1 cellular context compared by ENCODE assay signal in the genomic region with DNA sequence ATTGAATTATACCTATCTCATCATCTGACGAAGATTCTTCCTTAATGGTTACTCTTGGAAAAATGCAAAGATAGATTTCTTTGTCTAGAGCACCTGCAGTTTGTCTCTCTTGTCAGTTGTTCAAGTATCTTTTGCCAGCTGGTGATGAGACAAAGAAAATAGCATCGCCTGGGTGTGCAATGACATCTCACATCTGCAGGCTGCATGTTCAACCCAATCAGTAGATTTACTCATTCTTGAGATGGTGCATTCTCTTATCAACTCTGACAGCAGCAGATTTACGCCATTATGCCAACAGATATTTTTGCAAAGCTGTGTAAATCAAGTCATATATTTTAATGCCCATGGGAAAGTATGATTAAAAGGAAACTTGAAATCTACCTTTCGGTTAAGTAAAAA.
TF ChIP-seq lines count a peak whose summit lies in the region.

No MANE protein-coding gene starts in this region.

TF ChIP-seq in SK-N-SH, 30 proteins besides CTCF, POLR2A, EP300 and RAD21 (continued from another document):
- TF ChIP-seq, protein P1, sequence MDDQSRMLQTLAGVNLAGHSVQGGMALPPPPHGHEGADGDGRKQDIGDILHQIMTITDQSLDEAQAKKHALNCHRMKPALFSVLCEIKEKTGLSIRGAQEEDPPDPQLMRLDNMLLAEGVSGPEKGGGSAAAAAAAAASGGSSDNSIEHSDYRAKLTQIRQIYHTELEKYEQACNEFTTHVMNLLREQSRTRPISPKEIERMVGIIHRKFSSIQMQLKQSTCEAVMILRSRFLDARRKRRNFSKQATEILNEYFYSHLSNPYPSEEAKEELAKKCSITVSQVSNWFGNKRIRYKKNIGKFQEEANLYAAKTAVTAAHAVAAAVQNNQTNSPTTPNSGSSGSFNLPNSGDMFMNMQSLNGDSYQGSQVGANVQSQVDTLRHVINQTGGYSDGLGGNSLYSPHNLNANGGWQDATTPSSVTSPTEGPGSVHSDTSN (IDR thresholded peaks at IDR 0.05): peak; percentile 76
- TF ChIP-seq, protein P2, sequence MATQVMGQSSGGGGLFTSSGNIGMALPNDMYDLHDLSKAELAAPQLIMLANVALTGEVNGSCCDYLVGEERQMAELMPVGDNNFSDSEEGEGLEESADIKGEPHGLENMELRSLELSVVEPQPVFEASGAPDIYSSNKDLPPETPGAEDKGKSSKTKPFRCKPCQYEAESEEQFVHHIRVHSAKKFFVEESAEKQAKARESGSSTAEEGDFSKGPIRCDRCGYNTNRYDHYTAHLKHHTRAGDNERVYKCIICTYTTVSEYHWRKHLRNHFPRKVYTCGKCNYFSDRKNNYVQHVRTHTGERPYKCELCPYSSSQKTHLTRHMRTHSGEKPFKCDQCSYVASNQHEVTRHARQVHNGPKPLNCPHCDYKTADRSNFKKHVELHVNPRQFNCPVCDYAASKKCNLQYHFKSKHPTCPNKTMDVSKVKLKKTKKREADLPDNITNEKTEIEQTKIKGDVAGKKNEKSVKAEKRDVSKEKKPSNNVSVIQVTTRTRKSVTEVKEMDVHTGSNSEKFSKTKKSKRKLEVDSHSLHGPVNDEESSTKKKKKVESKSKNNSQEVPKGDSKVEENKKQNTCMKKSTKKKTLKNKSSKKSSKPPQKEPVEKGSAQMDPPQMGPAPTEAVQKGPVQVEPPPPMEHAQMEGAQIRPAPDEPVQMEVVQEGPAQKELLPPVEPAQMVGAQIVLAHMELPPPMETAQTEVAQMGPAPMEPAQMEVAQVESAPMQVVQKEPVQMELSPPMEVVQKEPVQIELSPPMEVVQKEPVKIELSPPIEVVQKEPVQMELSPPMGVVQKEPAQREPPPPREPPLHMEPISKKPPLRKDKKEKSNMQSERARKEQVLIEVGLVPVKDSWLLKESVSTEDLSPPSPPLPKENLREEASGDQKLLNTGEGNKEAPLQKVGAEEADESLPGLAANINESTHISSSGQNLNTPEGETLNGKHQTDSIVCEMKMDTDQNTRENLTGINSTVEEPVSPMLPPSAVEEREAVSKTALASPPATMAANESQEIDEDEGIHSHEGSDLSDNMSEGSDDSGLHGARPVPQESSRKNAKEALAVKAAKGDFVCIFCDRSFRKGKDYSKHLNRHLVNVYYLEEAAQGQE (IDR thresholded peaks at IDR 0.05; ENCODE audit: low read depth, low read length): no peak
- no peak for TF ChIP-seq FOSL2 (IDR thresholded peaks at IDR 0.05; ENCODE audit: borderline replicate concordance, low read depth)
- TF ChIP-seq TCF12 (IDR thresholded peaks at IDR 0.05): peak; percentile 80
- no peak for TF ChIP-seq GABPA (IDR thresholded peaks at IDR 0.05; ENCODE audit: low read depth)
- no peak for TF ChIP-seq TAF1 (IDR thresholded peaks at IDR 0.05; ENCODE audit: borderline replicate concordance, low read depth, low read length)
- peak; percentile 31; the same call in 1 of the 2 replicates for TF ChIP-seq TEAD4 (IDR thresholded peaks at IDR 0.05; ENCODE audit: borderline replicate concordance, insufficient read depth)
- no peak for TF ChIP-seq SMC3 (IDR thresholded peaks at IDR 0.05; ENCODE audit: low read depth, low read length)
- no peak for TF ChIP-seq ELF1 (IDR thresholded peaks at IDR 0.05)
- TF ChIP-seq, protein P3, sequence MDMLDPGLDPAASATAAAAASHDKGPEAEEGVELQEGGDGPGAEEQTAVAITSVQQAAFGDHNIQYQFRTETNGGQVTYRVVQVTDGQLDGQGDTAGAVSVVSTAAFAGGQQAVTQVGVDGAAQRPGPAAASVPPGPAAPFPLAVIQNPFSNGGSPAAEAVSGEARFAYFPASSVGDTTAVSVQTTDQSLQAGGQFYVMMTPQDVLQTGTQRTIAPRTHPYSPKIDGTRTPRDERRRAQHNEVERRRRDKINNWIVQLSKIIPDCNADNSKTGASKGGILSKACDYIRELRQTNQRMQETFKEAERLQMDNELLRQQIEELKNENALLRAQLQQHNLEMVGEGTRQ (IDR thresholded peaks at IDR 0.05; ENCODE audit: borderline replicate concordance, low read depth, low read length): no peak
- TF ChIP-seq GATA2 (CRISPR knock-in tag; IDR thresholded peaks at IDR 0.05): no peak
- TF ChIP-seq CHD2 (IDR thresholded peaks at IDR 0.05; ENCODE audit: low read length, partially characterized antibody): no peak
- TF ChIP-seq, protein P4, sequence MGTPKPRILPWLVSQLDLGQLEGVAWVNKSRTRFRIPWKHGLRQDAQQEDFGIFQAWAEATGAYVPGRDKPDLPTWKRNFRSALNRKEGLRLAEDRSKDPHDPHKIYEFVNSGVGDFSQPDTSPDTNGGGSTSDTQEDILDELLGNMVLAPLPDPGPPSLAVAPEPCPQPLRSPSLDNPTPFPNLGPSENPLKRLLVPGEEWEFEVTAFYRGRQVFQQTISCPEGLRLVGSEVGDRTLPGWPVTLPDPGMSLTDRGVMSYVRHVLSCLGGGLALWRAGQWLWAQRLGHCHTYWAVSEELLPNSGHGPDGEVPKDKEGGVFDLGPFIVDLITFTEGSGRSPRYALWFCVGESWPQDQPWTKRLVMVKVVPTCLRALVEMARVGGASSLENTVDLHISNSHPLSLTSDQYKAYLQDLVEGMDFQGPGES (IDR thresholded peaks at IDR 0.05; ENCODE audit: low read depth, low read length): no peak
- no peak for TF ChIP-seq RFX5 (IDR thresholded peaks at IDR 0.05; ENCODE audit: low read length)
- no peak for TF ChIP-seq FOXJ3 (CRISPR knock-in tag; IDR thresholded peaks at IDR 0.05)
- no peak for TF ChIP-seq NRF1 (IDR thresholded peaks at IDR 0.05; ENCODE audit: low read depth, low read length)
